30 cellular contexts compared by ENCODE assay signal in genomic region chr9:136734837-136735496, GRCh38. TPM values are rescaled to one million over a fixed set of nuclear protein-coding genes. Genes with fewer than 3 reads are reported as not detected.
"Had no signal": no experiment of that assay in that cellular context is flagged by ENCODE, and none has a peak within 500 bp of the region (broad histone marks: within the 10 kb centered on the region; RNA-seq: fewer than 3 reads in every experiment).

No MANE protein-coding gene starts in this region.

- ATAC-seq: gastroesophageal sphincter, left ventricle myocardium superior, mucosa of descending colon, pancreas had no signal

- H3K27ac ChIP-seq: gastroesophageal sphincter, hepatocyte, pancreas, prostate gland, sigmoid colon, thoracic aorta had no signal

- H3K9me3 ChIP-seq: gastroesophageal sphincter, mucosa of descending colon, pancreas, prostate gland, sigmoid colon, thoracic aorta had no signal

- H3K4me3 Mint-ChIP-seq: T-helper 2 cell treated with Interferon-gamma antibody and Interleukin-4, amounts not matched to agents 5 μg/mL and 100 μg/mL, for 36 hours had no signal

- H3K27ac Mint-ChIP-seq: T-helper 2 cell treated with Interferon-gamma antibody and Interleukin-4, amounts not matched to agents 5 μg/mL and 100 μg/mL, for 36 hours had no signal

- H3K36me3 ChIP-seq: gastroesophageal sphincter, pancreas, prostate gland, sigmoid colon, thoracic aorta had no signal

- H3K9me3 Mint-ChIP-seq: T-helper 2 cell treated with Interferon-gamma antibody and Interleukin-4, amounts not matched to agents 5 μg/mL and 100 μg/mL, for 36 hours had no signal

- DNase-seq: activated CD4-positive, alpha-beta T cell treated with anti-CD3 and anti-CD28 coated beads, Interleukin-2, amount 50 U/mL, for 1 hour; activated CD4-positive, CD25-positive, alpha-beta regulatory T cell; activated CD8-positive, alpha-beta memory T cell treated with anti-CD3 and anti-CD28 coated beads, Interleukin-2, amount 50 U/mL, for 48 hours; activated effector memory CD4-positive, alpha-beta T cell treated with anti-CD3 and anti-CD28 coated beads, Interleukin-2, amount 50 U/mL, for 16 hours; activated naive CD4-positive, alpha-beta T cell treated with anti-CD3 and anti-CD28 coated beads, Interleukin-2, amount 50 U/mL, for 16 hours; amygdala; cortex of kidney; islet precursor cell; left ventricle myocardium superior; mucosa of descending colon; retina; sigmoid colon; small intestine; stimulated activated CD4-positive, alpha-beta T cell treated with anti-CD3 and anti-CD28 coated beads, Interleukin-2, amount 100 ng/mL, for 24 hours; stimulated activated naive CD4-positive, alpha-beta T cell treated with Interleukin-2 at 50 U/mL for 16 hours; trophoblast cell had no signal

- H3K4me3 ChIP-seq: gastroesophageal sphincter, hepatocyte, mucosa of descending colon, pancreas, prostate gland, sigmoid colon, thoracic aorta had no signal

- H3K4me1 ChIP-seq: pancreas, prostate gland, sigmoid colon had no signal

RNA-seq across cellular contexts. Expression of gene LCN10, which starts 7.8 kb away (rescaled TPM):
- total RNA-seq: chondrocyte, endothelial cell of umbilical vein, fibroblast of lung, hepatocyte, lung microvascular endothelial cell, myocyte had no signal

RNA-seq across cellular contexts. Expression of gene LCN6, which starts 13.4 kb away (rescaled TPM):
- total RNA-seq: chondrocyte, endothelial cell of umbilical vein, fibroblast of lung, fibroblast of villous mesenchyme, hepatocyte, lung microvascular endothelial cell, myocyte had no signal

RNA-seq across cellular contexts. Expression of gene DIPK1B, which starts 22.6 kb away (rescaled TPM):
- total RNA-seq: myocyte had no signal

RNA-seq across cellular contexts. Expression of gene LCN8, which starts 23.1 kb away (rescaled TPM):
- total RNA-seq: chondrocyte, endothelial cell of umbilical vein, fibroblast of lung, fibroblast of villous mesenchyme, gastroesophageal sphincter, hepatocyte, left ventricle myocardium superior, lung microvascular endothelial cell, mesenteric fat pad, mucosa of descending colon, pancreas, prostate gland, sigmoid colon, subcutaneous adipose tissue, thoracic aorta had no signal

RNA-seq across cellular contexts. Expression of gene LCN15, which starts 29.4 kb away (rescaled TPM):
- total RNA-seq: chondrocyte, endothelial cell of umbilical vein, fibroblast of lung, fibroblast of villous mesenchyme, gastroesophageal sphincter, lung microvascular endothelial cell, myocyte, pancreas, sigmoid colon, subcutaneous adipose tissue, thoracic aorta had no signal
